Comparison of ENCODE assay signal across 1 cellular context in genomic region chr11:48020092-48020755, GRCh38.
TF ChIP-seq lines count a peak whose summit lies in the region.

No MANE protein-coding gene starts in this region.

TF ChIP-seq in HEK293T, 16 proteins besides CTCF, POLR2A, EP300 and RAD21 (continued from another document):
- TF ChIP-seq PKNOX1 (IDR thresholded peaks at IDR 0.05) = no peak
- TF ChIP-seq L3MBTL2 (conservative IDR thresholded peaks at IDR 0.05) = no peak
- TF ChIP-seq SUZ12 (IDR thresholded peaks at IDR 0.05) = no peak
- TF ChIP-seq LEF1 (IDR thresholded peaks at IDR 0.05; ENCODE audit: borderline replicate concordance) = no peak
- no peak for TF ChIP-seq BHLHE40 (IDR thresholded peaks at IDR 0.05; ENCODE audit: borderline replicate concordance)
- no peak for TF ChIP-seq TARDBP (IDR thresholded peaks at IDR 0.05)
- TF ChIP-seq FOXM1 (IDR thresholded peaks at IDR 0.05; ENCODE audit: borderline replicate concordance) = no peak
- TF ChIP-seq ARNT (IDR thresholded peaks at IDR 0.05) = no peak
- TF ChIP-seq FOXA1 (IDR thresholded peaks at IDR 0.05) = no peak
- TF ChIP-seq NFRKB (IDR thresholded peaks at IDR 0.05) = no peak
- TF ChIP-seq SP1 (IDR thresholded peaks at IDR 0.05) = no peak
- TF ChIP-seq FOXK2 (IDR thresholded peaks at IDR 0.05) = no peak
- TF ChIP-seq ZNF384 (IDR thresholded peaks at IDR 0.05) = no peak
